Comparison of ENCODE assay signal across 20 cellular contexts in the genomic region with DNA sequence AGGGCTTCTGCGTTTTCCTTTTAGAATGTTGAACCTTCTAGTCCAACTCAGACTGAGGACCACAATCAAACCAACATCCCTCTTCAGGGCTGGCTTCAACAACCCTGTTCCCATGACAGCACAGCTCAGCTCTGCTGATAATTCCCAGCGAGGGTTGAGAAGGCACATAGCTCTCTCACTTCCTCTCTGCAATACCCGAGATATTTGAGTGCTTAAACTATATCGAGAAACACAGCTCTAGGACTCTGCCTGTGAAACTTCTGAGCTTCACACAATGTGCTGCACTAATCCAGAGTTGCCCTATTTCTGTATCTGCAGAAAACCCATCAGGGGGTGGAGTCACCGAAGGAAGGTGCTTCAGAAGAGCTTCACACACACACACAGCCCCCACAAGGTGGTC. TPM values are rescaled to one million over a fixed set of nuclear protein-coding genes. Genes with fewer than 3 reads are reported as not detected.
A peak's percentile ranks its signal among the peaks of the same experiment; 100 is the strongest.
DNase-seq lines count a peak whose midpoint lies in the region; ATAC-seq, FAIRE-seq and TF ChIP-seq lines count a peak whose summit lies in the region.
"Had no signal": no experiment of that assay in that cellular context is flagged by ENCODE, and none has a peak within 500 bp of the region (broad histone marks: within the 10 kb centered on the region; RNA-seq: fewer than 3 reads in every experiment).

No MANE protein-coding gene starts in this region.

- no peaks in the 10 kb centered on the region for H3K36me3 Mint-ChIP-seq in nephron progenitor cell (ENCODE audit: low read depth)

- ATAC-seq in GM19351 (IDR thresholded peaks at IDR 0.05; ENCODE audit: unreplicated experiment) (peak; percentile 63), HG02884 (IDR thresholded peaks at IDR 0.05; ENCODE audit: unreplicated experiment) (peak; percentile 48)
- ATAC-seq: HCT116, heart right ventricle, left lung had no signal

- no peaks in the 10 kb centered on the region for H3K36me3 ChIP-seq in Karpas-422 (ENCODE audit: insufficient read depth, low read length)
- H3K36me3 ChIP-seq in colonic mucosa = no peaks in the 10 kb centered on the region
- H3K36me3 ChIP-seq: heart right ventricle, left lung had no signal

- H3K9me2 ChIP-seq in Karpas-422 (replicated peaks; ENCODE audit: insufficient read depth, low read length) = no peaks in the 10 kb centered on the region

- H2AFZ ChIP-seq in Karpas-422 (ENCODE audit: low read length) = no peak overlapping the region

- DNase-seq in GM12892 (ENCODE audit: insufficient read length) (no peak), Karpas-422 (peak; percentile 69), colonic mucosa (no peak), ureter (ENCODE audit: low spot score) (no peak), T-helper 1 cell (no peak), nephron progenitor cell (no peak)
- DNase-seq: activated T-cell treated with anti-CD3 and anti-CD28 coated beads, Interleukin-2, amount 50 U/mL, for 24 hours; heart right ventricle; left lung; NCI-H2227 treated with DMSO at 0.1 percent for 48 hours; SHP77 had no signal

- no peak for TF ChIP-seq POLR2A in GM12892 (IDR thresholded peaks at IDR 0.05; ENCODE audit: low read depth, low read length)

- H3K9me3 ChIP-seq in Karpas-422 (ENCODE audit: low read length) (no peaks in the 10 kb centered on the region), colonic mucosa (no peaks in the 10 kb centered on the region)
- H3K9me3 ChIP-seq: heart right ventricle, left lung had no signal

- no peak overlapping the region for H3K4me3 Mint-ChIP-seq in nephron progenitor cell
- H3K4me3 Mint-ChIP-seq: activated T-cell treated with anti-CD3 and anti-CD28 coated beads, Interleukin-2, amount 50 U/mL, for 24 hours had no signal

- FAIRE-seq in GM12892 (lab: Jason Lieb, UNC) = peak; percentile 50
- FAIRE-seq: astrocyte, endometrium had no signal

- no peaks in the 10 kb centered on the region for H3K79me2 ChIP-seq in Karpas-422 (ENCODE audit: low read length)

- H3K9me3 Mint-ChIP-seq in nephron progenitor cell = no peaks in the 10 kb centered on the region
- H3K9me3 Mint-ChIP-seq: activated T-cell treated with anti-CD3 and anti-CD28 coated beads, Interleukin-2, amount 50 U/mL, for 24 hours had no signal

- no peak overlapping the region for H3K9ac ChIP-seq in Karpas-422 (ENCODE audit: low read length)
- no peak overlapping the region for H3K9ac ChIP-seq in colonic mucosa (ENCODE audit: low read depth in 2 of 2, low read length in 2 of 2)
- H3K9ac ChIP-seq: KMS-11 had no signal

- H3K27me3 ChIP-seq in Karpas-422 (ENCODE audit: low read length) = no peaks in the 10 kb centered on the region
- peaks cover 30% of the 10 kb centered on the region for H3K27me3 ChIP-seq in colonic mucosa

- no peak overlapping the region for H3K27ac Mint-ChIP-seq in nephron progenitor cell
- H3K27ac Mint-ChIP-seq: activated T-cell treated with anti-CD3 and anti-CD28 coated beads, Interleukin-2, amount 50 U/mL, for 24 hours had no signal

- TF ChIP-seq CTCF in colonic mucosa (IDR thresholded peaks at IDR 0.05) (no peak), nephron progenitor cell (IDR thresholded peaks at IDR 0.05) (no peak)

- H3K4me1 Mint-ChIP-seq in nephron progenitor cell = peaks cover 20% of the 10 kb centered on the region

- H3K27ac ChIP-seq in Karpas-422 (ENCODE audit: low read length) (no peak overlapping the region), colonic mucosa (no peak overlapping the region)
- H3K27ac ChIP-seq: heart right ventricle, KMS-11, left lung, skin epidermis, VCaP had no signal

- H4K20me1 ChIP-seq in Karpas-422 (ENCODE audit: insufficient read depth, low read depth, low read length) = no peaks in the 10 kb centered on the region

- H3K27me3 Mint-ChIP-seq in nephron progenitor cell (ENCODE audit: low read depth, poor library complexity) = peaks cover 90% of the 10 kb centered on the region

- no peak overlapping the region for H3K4me2 ChIP-seq in Karpas-422 (ENCODE audit: low read depth, low read length, poor library complexity, severe bottlenecking)
- H3K4me2 ChIP-seq: KMS-11 had no signal

- peaks cover 20% of the 10 kb centered on the region for H3K4me1 ChIP-seq in Karpas-422 (ENCODE audit: low read length)
- H3K4me1 ChIP-seq in colonic mucosa = no peaks in the 10 kb centered on the region

- intact Hi-C loops in colonic mucosa (cut with DNase I) = no loop called here

- H3K4me3 ChIP-seq in Karpas-422 (ENCODE audit: low read length) (no peak overlapping the region), colonic mucosa (no peak overlapping the region)
- H3K4me3 ChIP-seq: heart right ventricle, left lung, skin epidermis had no signal

RNA-seq across cellular contexts. Expression of gene ADARB2, which starts 1.6 kb away (rescaled TPM):
- 1.5 TPM for polyA plus RNA-seq in GM12892 (2012; ENCODE audit: missing spikeins)
- total RNA-seq in Karpas-422 (2014; rRNA removed; shearing (Covaris generic); ENCODE audit: low replicate concordance) = not detected in 2 replicates
- total RNA-seq in colonic mucosa (under 1 TPM in 1 of 2 donors, not detected in 1; 0.19 TPM), ureter (not detected)
- polyA plus RNA-seq: BJ had no signal
